14 cellular contexts compared by ENCODE assay signal in genomic region chr4:26751838-26752237, GRCh38.
DNase-seq lines count a peak whose midpoint lies in the region; ATAC-seq, FAIRE-seq and TF ChIP-seq lines count a peak whose summit lies in the region.
"Had no signal": no experiment of that assay in that cellular context is flagged by ENCODE, and none has a peak within 500 bp of the region (broad histone marks: within the 10 kb centered on the region; RNA-seq: fewer than 3 reads in every experiment).

No MANE protein-coding gene starts in this region.

- no peaks in the 10 kb centered on the region for H3K36me3 ChIP-seq in GM12878 (ENCODE audit: control insufficient read depth in 2 of 2, insufficient read depth in 2 of 2, low read length in 1 of 2)
- peaks cover 0 to 29% (median 22%) of the 10 kb centered on the region in 4 donors for H3K36me3 ChIP-seq in stomach
- H3K36me3 ChIP-seq in H7 (replicated peaks; ENCODE audit: control insufficient read depth, insufficient read depth, low read length), result no peaks in the 10 kb centered on the region

- no peak overlapping the region for H3K9ac ChIP-seq in GM12878 (ENCODE audit: control insufficient read depth, insufficient read depth, low read length)
- H3K9ac ChIP-seq: KMS-11 had no signal

- FAIRE-seq in GM12878 (lab: Jason Lieb, UNC), result peak; percentile 96

- no peak overlapping the region for H3K4me2 ChIP-seq in GM12878 (ENCODE audit: control insufficient read depth, insufficient read depth)
- H3K4me2 ChIP-seq: KMS-11 had no signal

- DNase-seq in activated CD4-positive, CD25-positive, alpha-beta regulatory T cell treated with anti-CD3 and anti-CD28 coated beads, Interleukin-2, amount 50 U/mL, for 72 hours, result no peak
- DNase-seq in GM12878 (ENCODE audit: low read depth, low spot score), result peak; percentile 16
- no peak for DNase-seq in amniotic stem cell (lab: John Stamatoyannopoulos, UW)
- DNase-seq in stomach, result no peak
- no peak for DNase-seq in H7
- DNase-seq: activated CD4-positive, CD25-positive, alpha-beta regulatory T cell; heart right ventricle; NCI-H446 had no signal

- TF ChIP-seq POLR2A in GM12878 (IDR thresholded peaks at IDR 0.05; ENCODE audit: low read depth, low read length), result no peak
- TF ChIP-seq POLR2A in stomach (IDR thresholded peaks at IDR 0.05), result no peak

- BruUV-seq in GM12878 (replicated peaks; lab: Mats Ljungman, UMichigan), result no TSS peak

- no peak overlapping the region for H2AFZ ChIP-seq in GM12878 (ENCODE audit: control insufficient read depth, low read depth, low read length)

- peak; percentile 83 to 91 for ATAC-seq in activated CD4-positive, CD25-positive, alpha-beta regulatory T cell treated with anti-CD3 and anti-CD28 coated beads, Interleukin-2, amount 50 U/mL, for 24 hours
- peak; percentile 84 for ATAC-seq in GM21367 (IDR thresholded peaks at IDR 0.05; ENCODE audit: unreplicated experiment)
- ATAC-seq in HG02981 (IDR thresholded peaks at IDR 0.05; ENCODE audit: unreplicated experiment), result peak; percentile 88
- peak; percentile 82 for ATAC-seq in GM12878
- ATAC-seq: heart right ventricle, sciatic nerve had no signal

- H3K27me3 ChIP-seq in GM12878 (replicated peaks in 1 of 2; ENCODE audit: control insufficient read depth in 2 of 2, insufficient read depth in 2 of 2, low read length in 1 of 2) (no peaks in the 10 kb centered on the region), stomach (no peaks in the 10 kb centered on the region), H7 (ENCODE audit: control insufficient read depth, insufficient read depth, low read length) (no peaks in the 10 kb centered on the region)
- H3K27me3 ChIP-seq: heart right ventricle had no signal

- intact Hi-C loops in GM12878 (cut with micrococcal nuclease; ENCODE audit: unreplicated experiment), result no loop called here
- intact Hi-C loops in stomach (cut with DNase I; ENCODE audit: low total_unique reads), result no loop called here

- WGBS in GM12878 (ENCODE audit: insufficient coverage, insufficient replicate concordance, low lambda C conversion rate, missing lambda C conversion rate), result 0% methylated on average over 1 of the region's 1 CpG
- WGBS in stomach, 5 donors, result 84 to 94% (median 85%) methylated on average over 1 of the region's 1 CpG

- no peak for TF ChIP-seq CTCF in GM12878 (IDR thresholded peaks at IDR 0.05 in 2 of 3, conservative IDR thresholded peaks at IDR 0.05 in 1 of 3; ENCODE audit: control insufficient read depth in 2 of 3, extremely low read depth in 1 of 3, insufficient read depth in 1 of 3, low read depth in 3 of 3, low read length in 3 of 3)
- TF ChIP-seq CTCF in stomach (IDR thresholded peaks at IDR 0.05), result no peak

- H3K4me1 ChIP-seq in GM12878 (ENCODE audit: control insufficient read depth, insufficient read depth, low read length) (peaks cover 16% of the 10 kb centered on the region), stomach (no peaks in the 10 kb centered on the region)

- no peak overlapping the region for H3K27ac ChIP-seq in GM12878 (ENCODE audit: control insufficient read depth, insufficient read depth)
- no peak overlapping the region for H3K27ac ChIP-seq in stomach
- H3K27ac ChIP-seq: 22Rv1, heart right ventricle, KMS-11 had no signal

- in situ Hi-C loops in GM12878 (cut with MboI), result no loop called here

- SMC1A ChIA-PET in GM12878 (lab: Charles Lee; ENCODE audit: uncharacterized antibody, unreplicated experiment), result no interaction called here

- H3K79me2 ChIP-seq in GM12878 (ENCODE audit: control insufficient read depth, insufficient read depth, low read length), result no peaks in the 10 kb centered on the region

- RAD21 ChIA-PET in GM12878 (lab: Charles Lee; ENCODE audit: unreplicated experiment), result no interaction called here

- no peaks in the 10 kb centered on the region for H3K9me3 ChIP-seq in GM12878 (replicated peaks; ENCODE audit: control insufficient read depth, insufficient read depth, low read length)
- H3K9me3 ChIP-seq in stomach, result no peaks in the 10 kb centered on the region
- H3K9me3 ChIP-seq: heart right ventricle had no signal

- POLR2A ChIA-PET in GM12878 (lab: Charles Lee), result interaction anchor here (0.6 kb wide), 1 partner anchor 31 kb away, joined by 3 read pairs; no protein-coding TSS in a partner anchor

- CTCF ChIA-PET in GM12878 (lab: Yijun Ruan, JAX), result no interaction called here

- TF ChIP-seq RAD21 in GM12878 (IDR thresholded peaks at IDR 0.05; ENCODE audit: insufficient read depth, low read depth, low read length), result no peak

- no peak; a peak in 1 of 4 replicates for TF ChIP-seq EP300 in GM12878 (IDR thresholded peaks at IDR 0.05; ENCODE audit: borderline replicate concordance in 1 of 2, control insufficient read depth in 1 of 2, low read depth in 2 of 2, low read length in 2 of 2)
- no peak for TF ChIP-seq EP300 in stomach (IDR thresholded peaks at IDR 0.05)

- H3K4me3 ChIP-seq in GM12878 (no peak overlapping the region), stomach (no peak overlapping the region), H7 (ENCODE audit: insufficient read depth, low read depth, low read length) (no peak overlapping the region)
- H3K4me3 ChIP-seq: heart right ventricle had no signal

- H4K20me1 ChIP-seq in GM12878 (ENCODE audit: control insufficient read depth, insufficient read depth), result no peaks in the 10 kb centered on the region

TF ChIP-seq in GM12878, 131 proteins besides CTCF, POLR2A, EP300 and RAD21 (continues in another document):
- TF ChIP-seq PRDM15 (CRISPR knock-in tag; IDR thresholded peaks at IDR 0.05) (no peak), SIN3A (IDR thresholded peaks at IDR 0.05; ENCODE audit: low read depth, low read length) (no peak), CUX1 (IDR thresholded peaks at IDR 0.05; ENCODE audit: insufficient replicate concordance, low read depth, low read length) (no peak), DPF2 (IDR thresholded peaks at IDR 0.05) (no peak), RB1 (IDR thresholded peaks at IDR 0.05; ENCODE audit: borderline replicate concordance) (no peak), MAX (IDR thresholded peaks at IDR 0.05; ENCODE audit: low read depth, low read length) (no peak), IRF4 (IDR thresholded peaks at IDR 0.05; ENCODE audit: low read depth, low read length) (peak; percentile 41; the same call in 1 of the 2 replicates)
